ENCODE assay signal across 21 cellular contexts in genomic region chr6:105642708-105643107, GRCh38.
DNase-seq lines count a peak whose midpoint lies in the region; TF ChIP-seq lines count a peak whose summit lies in the region.
"Had no signal": no experiment of that assay in that cellular context is flagged by ENCODE, and none has a peak within 500 bp of the region (broad histone marks: within the 10 kb centered on the region; RNA-seq: fewer than 3 reads in every experiment).

No MANE protein-coding gene starts in this region.

- peaks cover 18% of the 10 kb centered on the region for H3K4me1 Mint-ChIP-seq in activated naive CD4-positive, alpha-beta T cell treated with anti-CD3 and anti-CD28 coated beads for 36 hours (ENCODE audit: low read depth)

- CTCF ChIA-PET in activated naive CD4-positive, alpha-beta T cell treated with anti-CD3 and anti-CD28 coated beads for 36 hours (lab: Charles Lee): no interaction called here

- H3K27ac Mint-ChIP-seq in activated naive CD4-positive, alpha-beta T cell treated with anti-CD3 and anti-CD28 coated beads for 36 hours: no peak overlapping the region
- H3K27ac Mint-ChIP-seq: activated CD4-positive, alpha-beta T cell treated with anti-CD3 and anti-CD28 coated beads for 36 hours; IgD-negative memory B cell; stimulated activated memory B cell treated with anti-CD40 and anti-IgM and Interleukin-4, amounts not matched to agents 10 μg/mL and 1 μg/mL and 100 μg/mL, for 72 hours had no signal

- H3K36me3 Mint-ChIP-seq in activated naive CD4-positive, alpha-beta T cell treated with anti-CD3 and anti-CD28 coated beads for 36 hours (ENCODE audit: low read depth): no peaks in the 10 kb centered on the region
- H3K36me3 Mint-ChIP-seq: IgD-negative memory B cell; stimulated activated memory B cell treated with anti-CD40 and anti-IgM and Interleukin-4, amounts not matched to agents 10 μg/mL and 1 μg/mL and 100 μg/mL, for 72 hours had no signal

- no peak overlapping the region for H3K4me3 Mint-ChIP-seq in activated naive CD4-positive, alpha-beta T cell treated with anti-CD3 and anti-CD28 coated beads for 36 hours
- H3K4me3 Mint-ChIP-seq: activated CD4-positive, alpha-beta T cell treated with anti-CD3 and anti-CD28 coated beads for 36 hours; IgD-negative memory B cell; stimulated activated memory B cell treated with anti-CD40 and anti-IgM and Interleukin-4, amounts not matched to agents 10 μg/mL and 1 μg/mL and 100 μg/mL, for 72 hours had no signal

- in situ Hi-C loops in astrocyte of the cerebellum (cut with HindIII; ENCODE audit: low sequenced_read_pairs): no loop called here

- TF ChIP-seq CTCF in astrocyte of the cerebellum (IDR thresholded peaks at IDR 0.05; ENCODE audit: low read depth, low read length, missing control alignments): no peak

- intact Hi-C loops in activated naive CD4-positive, alpha-beta T cell treated with anti-CD3 and anti-CD28 coated beads for 36 hours (cut with micrococcal nuclease): loop anchor here (10.0 kb wide), 1 partner anchor 582 kb away; no protein-coding TSS in a partner anchor

- DNase-seq in GM04503 (ENCODE audit: low read depth) (peak; percentile 27), NCI-H128 (lab: John Stamatoyannopoulos, UW; ENCODE audit: unreplicated experiment) (peak; percentile 18), astrocyte of the cerebellum (ENCODE audit: low read depth) (peak; percentile 15), iris pigment epithelial cell (ENCODE audit: low read depth) (peak; percentile 36), NCI-H146 treated with DMSO at 0.1 percent for 48 hours (lab: John Stamatoyannopoulos, UW; ENCODE audit: unreplicated experiment) (no peak)
- no peak for DNase-seq in activated effector memory CD4-positive, alpha-beta T cell treated with anti-CD3 and anti-CD28 coated beads, Interleukin-2, amount 50 U/mL, for 16 hours
- DNase-seq in activated naive CD4-positive, alpha-beta T cell treated with anti-CD3 and anti-CD28 coated beads for 36 hours: no peak
- DNase-seq in activated CD8-positive, alpha-beta memory T cell treated with anti-CD3 and anti-CD28 coated beads, Interleukin-2, amount 50 U/mL, for 48 hours: no peak
- DNase-seq: activated CD4-positive, alpha-beta T cell treated with anti-CD3 and anti-CD28 coated beads for 36 hours; activated CD8-positive, alpha-beta memory T cell treated with anti-CD3 and anti-CD28 coated beads, Interleukin-2, amount 50 U/mL, for 4 hours; activated naive CD4-positive, alpha-beta T cell; effector memory CD4-positive, alpha-beta T cell; NCI-H510A; spleen; T1000; transverse colon had no signal

- H3K9me3 Mint-ChIP-seq in activated naive CD4-positive, alpha-beta T cell treated with anti-CD3 and anti-CD28 coated beads for 36 hours: no peaks in the 10 kb centered on the region
- H3K9me3 Mint-ChIP-seq: IgD-negative memory B cell; stimulated activated memory B cell treated with anti-CD40 and anti-IgM and Interleukin-4, amounts not matched to agents 10 μg/mL and 1 μg/mL and 100 μg/mL, for 72 hours had no signal

- peaks cover 14% of the 10 kb centered on the region for H3K27me3 Mint-ChIP-seq in activated naive CD4-positive, alpha-beta T cell treated with anti-CD3 and anti-CD28 coated beads for 36 hours (ENCODE audit: low read depth)

- H3K4me3 ChIP-seq in astrocyte of the cerebellum (ENCODE audit: low read depth, low read length): no peak overlapping the region
- H3K4me3 ChIP-seq: BLaER1, HAP-1, SJSA1, spleen, transverse colon had no signal

Comparison
In these comparisons a context has a peak if more than half of its experiments do, and no peak if none do; other contexts are left out.
1. DNase-seq: peak in GM04503 (single experiment), NCI-H128 (single experiment), astrocyte of the cerebellum (single experiment) and iris pigment epithelial cell (single experiment); none in activated effector memory CD4-positive, alpha-beta T cell treated with anti-CD3 and anti-CD28 coated beads, Interleukin-2, amount 50 U/mL, for 16 hours (single experiment), NCI-H146 treated with DMSO at 0.1 percent for 48 hours (single experiment), activated naive CD4-positive, alpha-beta T cell treated with anti-CD3 and anti-CD28 coated beads for 36 hours (single experiment) and activated CD8-positive, alpha-beta memory T cell treated with anti-CD3 and anti-CD28 coated beads, Interleukin-2, amount 50 U/mL, for 48 hours (single experiment).